23 cellular contexts compared by ENCODE assay signal in genomic region chr10:90328896-90329295, GRCh38.
"Had no signal": no experiment of that assay in that cellular context is flagged by ENCODE, and none has a peak within 500 bp of the region (broad histone marks: within the 10 kb centered on the region; RNA-seq: fewer than 3 reads in every experiment).

No MANE protein-coding gene starts in this region.

- H3K27ac ChIP-seq: coronary artery, epithelial cell of prostate, gastrocnemius medialis, heart left ventricle, hepatocyte, lower lobe of right lung, neutrophil, parathyroid adenoma, right atrium auricular region, stomach, thyroid gland had no signal

- H3K9ac ChIP-seq: parathyroid adenoma had no signal

- DNase-seq: dermis blood vessel endothelial cell; effector memory CD4-positive, alpha-beta T cell; foreskin fibroblast; gastrocnemius medialis; heart left ventricle; left ventricle myocardium superior; lower lobe of right lung; natural killer cell; stimulated activated CD4-positive, alpha-beta T cell treated with anti-CD3 and anti-CD28 coated beads, Interleukin-2, amount 100 ng/mL, for 24 hours; stimulated activated CD4-positive, alpha-beta T cell treated with anti-CD3 and anti-CD28 coated beads, Interleukin-4, amount 100 ng/mL, for 24 hours; stimulated activated naive CD4-positive, alpha-beta T cell treated with Interleukin-2 at 50 U/mL for 16 hours; stomach; thyroid gland; trophoblast cell had no signal

- H3K27ac Mint-ChIP-seq: natural killer cell; progenitor cell of endocrine pancreas; stimulated activated effector memory CD8-positive, alpha-beta T cell treated with anti-CD3 and anti-CD28 coated beads, Interleukin-12 subunit alpha, Interleukin-12 subunit beta, amount 100 ng/mL, for 72 hours had no signal

- H3K4me3 ChIP-seq: coronary artery, gastrocnemius medialis, heart left ventricle, hepatocyte, lower lobe of right lung, right atrium auricular region, stomach, thyroid gland had no signal

- H3K4me1 Mint-ChIP-seq: central memory CD8-positive, alpha-beta T cell; natural killer cell; stimulated activated effector memory CD8-positive, alpha-beta T cell treated with anti-CD3 and anti-CD28 coated beads, Interleukin-12 subunit alpha, Interleukin-12 subunit beta, amount 100 ng/mL, for 72 hours had no signal

- H3K4me2 ChIP-seq: hepatocyte had no signal

- H3K4me3 Mint-ChIP-seq: central memory CD8-positive, alpha-beta T cell; natural killer cell; stimulated activated effector memory CD8-positive, alpha-beta T cell treated with anti-CD3 and anti-CD28 coated beads, Interleukin-12 subunit alpha, Interleukin-12 subunit beta, amount 100 ng/mL, for 72 hours had no signal

- H3K36me3 Mint-ChIP-seq: stimulated activated effector memory CD8-positive, alpha-beta T cell treated with anti-CD3 and anti-CD28 coated beads, Interleukin-12 subunit alpha, Interleukin-12 subunit beta, amount 100 ng/mL, for 72 hours had no signal

- H3K36me3 ChIP-seq: gastrocnemius medialis, heart left ventricle, lower lobe of right lung, neutrophil, right atrium auricular region, stomach, thyroid gland had no signal

- H3K79me2 ChIP-seq: hepatocyte had no signal

- H3K4me1 ChIP-seq: gastrocnemius medialis, heart left ventricle, lower lobe of right lung, parathyroid adenoma, right atrium auricular region, stomach, thyroid gland had no signal

- H3K27me3 ChIP-seq: gastrocnemius medialis, heart left ventricle, hepatocyte, neutrophil, right atrium auricular region, stomach, thyroid gland had no signal

- H3K27me3 Mint-ChIP-seq: central memory CD8-positive, alpha-beta T cell; progenitor cell of endocrine pancreas had no signal

- H3K9me3 ChIP-seq: gastrocnemius medialis, heart left ventricle, lower lobe of right lung, neutrophil, right atrium auricular region, stomach, thyroid gland had no signal
